Comparison of ENCODE assay signal across 8 cellular contexts in the genomic region with DNA sequence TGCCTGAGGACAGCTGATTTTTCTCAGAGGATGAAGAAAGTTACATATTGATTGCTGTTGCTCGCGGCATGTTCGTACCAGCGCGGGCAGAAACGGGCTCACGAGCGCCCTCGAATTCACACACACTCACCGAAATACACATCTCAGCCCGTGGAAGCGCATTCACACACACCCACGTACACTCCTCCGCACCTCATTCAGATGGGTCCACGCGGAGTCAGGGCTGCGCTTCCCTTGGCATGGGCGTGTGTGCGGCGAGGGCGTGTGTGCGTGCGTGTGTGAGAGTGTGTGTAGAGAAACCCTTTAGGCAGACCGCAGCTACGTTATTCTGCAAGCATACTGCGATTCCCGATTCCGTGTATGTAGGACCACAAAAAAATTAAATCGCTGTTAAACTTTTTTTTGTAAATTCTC. TPM values are rescaled to one million over a fixed set of nuclear protein-coding genes. Genes with fewer than 3 reads are reported as not detected.
A peak's percentile ranks its signal among the peaks of the same experiment; 100 is the strongest.
DNase-seq lines count a peak whose midpoint lies in the region; ATAC-seq and TF ChIP-seq lines count a peak whose summit lies in the region.

No MANE protein-coding gene starts in this region.

- peaks cover 24 to 51% (median 37%) of the 10 kb centered on the region in 4 donors for H3K4me1 ChIP-seq in esophagus muscularis mucosa
- H3K4me1 ChIP-seq in neuron (ENCODE audit: insufficient read depth, low read length) = peaks cover 12% of the 10 kb centered on the region
- no peaks in the 10 kb centered on the region for H3K4me1 ChIP-seq in colonic mucosa

- peak in 8 of 14 donors; percentile 22 to 76 (median 62) for DNase-seq in C1 segment of cervical spinal cord (lab: John Stamatoyannopoulos, UW)
- peak; percentile 8 for DNase-seq in SK-MEL-5 (ENCODE audit: low read depth, low spot score)
- no peak for DNase-seq in esophagus muscularis mucosa (ENCODE audit: extremely low spot score)
- DNase-seq in colonic mucosa = no peak
- no peak for DNase-seq in NCI-H2196 treated with DMSO at 0.1 percent for 48 hours (lab: John Stamatoyannopoulos, UW; ENCODE audit: unreplicated experiment)

- H3K27ac ChIP-seq in esophagus muscularis mucosa (replicated peaks in 1 of 4) (peak overlapping the region in 2 of 4 donors; percentile 19 to 34), colonic mucosa (no peak overlapping the region)

- 0% methylated on average over 24 of the region's 29 CpGs for WGBS in esophagus muscularis mucosa

- peaks cover 0 to 88% (median 44%) of the 10 kb centered on the region in 4 donors for H3K27me3 ChIP-seq in esophagus muscularis mucosa
- H3K27me3 ChIP-seq in neuron (ENCODE audit: insufficient read depth, low read length) = no peaks in the 10 kb centered on the region
- H3K27me3 ChIP-seq in colonic mucosa = peaks cover 38% of the 10 kb centered on the region

- TF ChIP-seq CTCF in esophagus muscularis mucosa (IDR thresholded peaks at IDR 0.05) (no peak), colonic mucosa (IDR thresholded peaks at IDR 0.05) (no peak)

- H2AFZ ChIP-seq in neuron (ENCODE audit: low read depth, low read length) = peak overlapping the region; percentile 44

- TF ChIP-seq EP300 in esophagus muscularis mucosa (IDR thresholded peaks at IDR 0.05) = no peak

- intact Hi-C loops in esophagus muscularis mucosa (cut with DNase I) = loop anchor here (10.0 kb wide), 1 partner anchor 225 kb away; no protein-coding TSS in a partner anchor
- intact Hi-C loops in colonic mucosa (cut with DNase I) = loop anchor here (10.0 kb wide), 1 partner anchor 1685 kb away; no protein-coding TSS in a partner anchor

- in situ Hi-C loops in SK-MEL-5 (cut with HindIII; ENCODE audit: low pct_unique_long_range_greater_than_20kb, low sequenced_read_pairs) = loop anchor here (25.0 kb wide), 1 partner anchor 233 kb away; no protein-coding TSS in a partner anchor

- H3K4me3 ChIP-seq in esophagus muscularis mucosa (peak overlapping the region; percentile 59 to 67 (median 60)), neuron (ENCODE audit: low read length) (peak overlapping the region; percentile 58), colonic mucosa (no peak overlapping the region)

- H3K36me3 ChIP-seq in esophagus muscularis mucosa (no peaks in the 10 kb centered on the region), neuron (ENCODE audit: insufficient read depth, low read length) (peaks cover 21% of the 10 kb centered on the region), colonic mucosa (no peaks in the 10 kb centered on the region)

- H3K9me3 ChIP-seq in esophagus muscularis mucosa (no peaks in the 10 kb centered on the region), neuron (ENCODE audit: low read length) (peaks cover 22% of the 10 kb centered on the region), colonic mucosa (no peaks in the 10 kb centered on the region)

- H3K9ac ChIP-seq in colonic mucosa (ENCODE audit: low read depth in 2 of 2, low read length in 2 of 2) = no peak overlapping the region

- no peak for TF ChIP-seq POLR2A in esophagus muscularis mucosa (IDR thresholded peaks at IDR 0.05; ENCODE audit: low read depth)

- ATAC-seq in GM21619 (IDR thresholded peaks at IDR 0.05; ENCODE audit: unreplicated experiment) = no peak
- no peak for ATAC-seq in HG03039 (IDR thresholded peaks at IDR 0.05; ENCODE audit: unreplicated experiment)

RNA-seq across cellular contexts. Expression of gene PCDH17, which starts 2.1 kb away (rescaled TPM):
- total RNA-seq in SK-MEL-5 (2014; rRNA removed; shearing (Covaris generic)) = 0.32 and 0.40 TPM in 2 replicates
- 0.63 and 0.85 TPM in 2 replicates for polyA plus RNA-seq in SK-MEL-5 (2015; cell fraction: cytosol; rRNA removed)
- polyA plus RNA-seq in SK-MEL-5 (2015; cell fraction: nucleus; rRNA removed) = 0.15 and 0.31 TPM in 2 replicates
- 1 to 10 TPM; 5.0 to 9.5 (median 8.3) TPM for total RNA-seq in esophagus muscularis mucosa
- total RNA-seq in colonic mucosa = 1 to 10 TPM; 2.1 to 2.4 TPM

Comparison
In these comparisons a context has a peak if more than half of its experiments do, and no peak if none do; other contexts are left out.
1. DNase-seq: peak in C1 segment of cervical spinal cord (8 of 14) and SK-MEL-5 (single experiment); none in esophagus muscularis mucosa (single experiment), colonic mucosa (single experiment) and NCI-H2196 treated with DMSO at 0.1 percent for 48 hours (single experiment).